Comparison of ENCODE assay signal across 1 cellular context in the genomic region with DNA sequence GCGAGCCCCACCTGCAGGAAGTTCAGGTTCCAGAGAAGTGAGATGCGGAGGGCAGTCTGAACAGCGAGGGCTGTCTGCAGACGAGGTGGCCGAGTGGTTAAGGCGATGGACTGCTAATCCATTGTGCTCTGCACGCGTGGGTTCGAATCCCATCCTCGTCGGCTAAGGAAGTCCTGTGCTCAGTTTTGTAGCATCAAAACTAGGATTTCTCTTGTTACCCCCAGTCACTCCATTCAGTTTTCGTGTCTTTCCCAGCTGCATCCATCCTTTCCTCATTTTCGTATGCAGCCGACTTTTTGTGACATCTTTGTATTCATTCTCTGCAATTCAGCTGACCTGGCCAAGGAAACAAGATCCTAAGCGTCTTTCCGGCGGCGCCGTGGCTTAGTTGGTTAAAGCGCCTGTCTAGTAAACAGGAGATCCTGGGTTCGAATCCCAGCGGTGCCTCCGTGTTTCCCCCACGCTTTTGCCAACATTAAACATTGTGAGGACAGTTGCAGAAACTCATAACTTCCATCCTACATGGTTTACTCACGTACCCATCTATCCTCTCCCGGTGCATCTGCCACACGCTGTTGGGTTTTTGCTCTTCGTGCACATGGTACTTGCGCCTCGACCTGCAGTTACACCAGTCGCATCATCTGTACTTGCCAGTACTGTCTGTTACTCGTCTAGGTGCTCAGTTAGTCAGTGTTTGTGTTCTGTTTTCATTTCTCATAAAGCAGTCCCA.
TF ChIP-seq lines count a peak whose summit lies in the region.

No MANE protein-coding gene starts in this region.

TF ChIP-seq in GM12878, 131 proteins besides CTCF, POLR2A, EP300 and RAD21 (continued from another document):
- TF ChIP-seq, protein P1, sequence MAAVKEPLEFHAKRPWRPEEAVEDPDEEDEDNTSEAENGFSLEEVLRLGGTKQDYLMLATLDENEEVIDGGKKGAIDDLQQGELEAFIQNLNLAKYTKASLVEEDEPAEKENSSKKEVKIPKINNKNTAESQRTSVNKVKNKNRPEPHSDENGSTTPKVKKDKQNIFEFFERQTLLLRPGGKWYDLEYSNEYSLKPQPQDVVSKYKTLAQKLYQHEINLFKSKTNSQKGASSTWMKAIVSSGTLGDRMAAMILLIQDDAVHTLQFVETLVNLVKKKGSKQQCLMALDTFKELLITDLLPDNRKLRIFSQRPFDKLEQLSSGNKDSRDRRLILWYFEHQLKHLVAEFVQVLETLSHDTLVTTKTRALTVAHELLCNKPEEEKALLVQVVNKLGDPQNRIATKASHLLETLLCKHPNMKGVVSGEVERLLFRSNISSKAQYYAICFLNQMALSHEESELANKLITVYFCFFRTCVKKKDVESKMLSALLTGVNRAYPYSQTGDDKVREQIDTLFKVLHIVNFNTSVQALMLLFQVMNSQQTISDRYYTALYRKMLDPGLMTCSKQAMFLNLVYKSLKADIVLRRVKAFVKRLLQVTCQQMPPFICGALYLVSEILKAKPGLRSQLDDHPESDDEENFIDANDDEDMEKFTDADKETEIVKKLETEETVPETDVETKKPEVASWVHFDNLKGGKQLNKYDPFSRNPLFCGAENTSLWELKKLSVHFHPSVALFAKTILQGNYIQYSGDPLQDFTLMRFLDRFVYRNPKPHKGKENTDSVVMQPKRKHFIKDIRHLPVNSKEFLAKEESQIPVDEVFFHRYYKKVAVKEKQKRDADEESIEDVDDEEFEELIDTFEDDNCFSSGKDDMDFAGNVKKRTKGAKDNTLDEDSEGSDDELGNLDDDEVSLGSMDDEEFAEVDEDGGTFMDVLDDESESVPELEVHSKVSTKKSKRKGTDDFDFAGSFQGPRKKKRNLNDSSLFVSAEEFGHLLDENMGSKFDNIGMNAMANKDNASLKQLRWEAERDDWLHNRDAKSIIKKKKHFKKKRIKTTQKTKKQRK (IDR thresholded peaks at IDR 0.05; ENCODE audit: low read depth, low read length), result no peak
- TF ChIP-seq GABPA (IDR thresholded peaks at IDR 0.05; ENCODE audit: low read depth) (peak; percentile 69; the same call in 1 of the 2 replicates), ZNF24 (IDR thresholded peaks at IDR 0.05) (peak; percentile 99), STAT3 (IDR thresholded peaks at IDR 0.05; ENCODE audit: low read depth, low read length) (0 out of 2 replicates have a peak, but pooled peaks have one; percentile 29)
